1 cellular context compared by ENCODE assay signal in genomic region chr12:117202033-117202432, GRCh38.
TF ChIP-seq lines count a peak whose summit lies in the region.

No MANE protein-coding gene starts in this region.

TF ChIP-seq in GM23338, 12 proteins besides CTCF, POLR2A, EP300 and RAD21 (continued from another document):
- TF ChIP-seq, protein P1, sequence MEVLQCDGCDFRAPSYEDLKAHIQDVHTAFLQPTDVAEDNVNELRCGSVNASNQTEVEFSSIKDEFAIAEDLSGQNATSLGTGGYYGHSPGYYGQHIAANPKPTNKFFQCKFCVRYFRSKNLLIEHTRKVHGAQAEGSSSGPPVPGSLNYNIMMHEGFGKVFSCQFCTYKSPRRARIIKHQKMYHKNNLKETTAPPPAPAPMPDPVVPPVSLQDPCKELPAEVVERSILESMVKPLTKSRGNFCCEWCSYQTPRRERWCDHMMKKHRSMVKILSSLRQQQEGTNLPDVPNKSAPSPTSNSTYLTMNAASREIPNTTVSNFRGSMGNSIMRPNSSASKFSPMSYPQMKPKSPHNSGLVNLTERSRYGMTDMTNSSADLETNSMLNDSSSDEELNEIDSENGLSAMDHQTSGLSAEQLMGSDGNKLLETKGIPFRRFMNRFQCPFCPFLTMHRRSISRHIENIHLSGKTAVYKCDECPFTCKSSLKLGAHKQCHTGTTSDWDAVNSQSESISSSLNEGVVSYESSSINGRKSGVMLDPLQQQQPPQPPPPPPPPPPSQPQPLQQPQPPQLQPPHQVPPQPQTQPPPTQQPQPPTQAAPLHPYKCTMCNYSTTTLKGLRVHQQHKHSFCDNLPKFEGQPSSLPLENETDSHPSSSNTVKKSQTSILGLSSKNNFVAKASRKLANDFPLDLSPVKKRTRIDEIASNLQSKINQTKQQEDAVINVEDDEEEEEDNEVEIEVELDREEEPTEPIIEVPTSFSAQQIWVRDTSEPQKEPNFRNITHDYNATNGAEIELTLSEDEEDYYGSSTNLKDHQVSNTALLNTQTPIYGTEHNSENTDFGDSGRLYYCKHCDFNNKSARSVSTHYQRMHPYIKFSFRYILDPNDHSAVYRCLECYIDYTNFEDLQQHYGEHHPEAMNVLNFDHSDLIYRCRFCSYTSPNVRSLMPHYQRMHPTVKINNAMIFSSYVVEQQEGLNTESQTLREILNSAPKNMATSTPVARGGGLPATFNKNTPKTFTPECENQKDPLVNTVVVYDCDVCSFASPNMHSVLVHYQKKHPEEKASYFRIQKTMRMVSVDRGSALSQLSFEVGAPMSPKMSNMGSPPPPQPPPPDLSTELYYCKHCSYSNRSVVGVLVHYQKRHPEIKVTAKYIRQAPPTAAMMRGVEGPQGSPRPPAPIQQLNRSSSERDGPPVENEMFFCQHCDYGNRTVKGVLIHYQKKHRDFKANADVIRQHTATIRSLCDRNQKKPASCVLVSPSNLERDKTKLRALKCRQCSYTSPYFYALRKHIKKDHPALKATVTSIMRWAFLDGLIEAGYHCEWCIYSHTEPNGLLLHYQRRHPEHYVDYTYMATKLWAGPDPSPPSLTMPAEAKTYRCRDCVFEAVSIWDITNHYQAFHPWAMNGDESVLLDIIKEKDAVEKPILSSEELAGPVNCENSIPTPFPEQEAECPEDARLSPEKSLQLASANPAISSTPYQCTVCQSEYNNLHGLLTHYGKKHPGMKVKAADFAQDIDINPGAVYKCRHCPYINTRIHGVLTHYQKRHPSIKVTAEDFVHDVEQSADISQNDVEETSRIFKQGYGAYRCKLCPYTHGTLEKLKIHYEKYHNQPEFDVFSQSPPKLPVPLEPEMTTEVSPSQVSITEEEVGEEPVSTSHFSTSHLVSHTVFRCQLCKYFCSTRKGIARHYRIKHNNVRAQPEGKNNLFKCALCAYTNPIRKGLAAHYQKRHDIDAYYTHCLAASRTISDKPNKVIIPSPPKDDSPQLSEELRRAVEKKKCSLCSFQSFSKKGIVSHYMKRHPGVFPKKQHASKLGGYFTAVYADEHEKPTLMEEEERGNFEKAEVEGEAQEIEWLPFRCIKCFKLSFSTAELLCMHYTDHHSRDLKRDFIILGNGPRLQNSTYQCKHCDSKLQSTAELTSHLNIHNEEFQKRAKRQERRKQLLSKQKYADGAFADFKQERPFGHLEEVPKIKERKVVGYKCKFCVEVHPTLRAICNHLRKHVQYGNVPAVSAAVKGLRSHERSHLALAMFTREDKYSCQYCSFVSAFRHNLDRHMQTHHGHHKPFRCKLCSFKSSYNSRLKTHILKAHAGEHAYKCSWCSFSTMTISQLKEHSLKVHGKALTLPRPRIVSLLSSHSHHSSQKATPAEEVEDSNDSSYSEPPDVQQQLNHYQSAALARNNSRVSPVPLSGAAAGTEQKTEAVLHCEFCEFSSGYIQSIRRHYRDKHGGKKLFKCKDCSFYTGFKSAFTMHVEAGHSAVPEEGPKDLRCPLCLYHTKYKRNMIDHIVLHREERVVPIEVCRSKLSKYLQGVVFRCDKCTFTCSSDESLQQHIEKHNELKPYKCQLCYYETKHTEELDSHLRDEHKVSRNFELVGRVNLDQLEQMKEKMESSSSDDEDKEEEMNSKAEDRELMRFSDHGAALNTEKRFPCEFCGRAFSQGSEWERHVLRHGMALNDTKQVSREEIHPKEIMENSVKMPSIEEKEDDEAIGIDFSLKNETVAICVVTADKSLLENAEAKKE (CRISPR knock-in tag; IDR thresholded peaks at IDR 0.05): no peak
- TF ChIP-seq EZH2phosphoT487 (IDR thresholded peaks at IDR 0.05; ENCODE audit: unreplicated experiment): no peak
